In genomic region chr10:75398238-75398629, GRCh38 we compare ENCODE assay signal across 10 cellular contexts. TPM values are rescaled to one million over a fixed set of nuclear protein-coding genes. Genes with fewer than 3 reads are reported as not detected.
DNase-seq lines count a peak whose midpoint lies in the region; ATAC-seq and TF ChIP-seq lines count a peak whose summit lies in the region.
"Had no signal": no experiment of that assay in that cellular context is flagged by ENCODE, and none has a peak within 500 bp of the region (broad histone marks: within the 10 kb centered on the region; RNA-seq: fewer than 3 reads in every experiment).

No MANE protein-coding gene starts in this region.

- H3K27ac ChIP-seq in ACC112 (ENCODE audit: low read depth, low read length) (peak overlapping the region; percentile 81), Peyer's patch (peak overlapping the region in 3 of 4 donors; percentile 84 to 98 (median 96)), fibroblast of lung (ENCODE audit: insufficient read depth, low read length) (peak overlapping the region; percentile 95), neuronal stem cell (replicated peaks; ENCODE audit: low read length) (no peak overlapping the region)
- H3K27ac ChIP-seq: BLaER1 had no signal

- H3K18ac ChIP-seq in neuronal stem cell (ENCODE audit: low read length): no peak overlapping the region

- H4K8ac ChIP-seq in neuronal stem cell (ENCODE audit: low read depth, low read length): no peak overlapping the region

- H2BK12ac ChIP-seq in neuronal stem cell (ENCODE audit: low read length): no peak overlapping the region

- H3K79me1 ChIP-seq in neuronal stem cell (ENCODE audit: low read depth, low read length): peaks cover 20% of the 10 kb centered on the region

- TF ChIP-seq POLR2A in Peyer's patch (IDR thresholded peaks at IDR 0.05): no peak

- no peaks in the 10 kb centered on the region for H4K20me1 ChIP-seq in fibroblast of lung (ENCODE audit: control insufficient read depth, extremely low read depth, insufficient read depth, low read length)

- H2BK15ac ChIP-seq in neuronal stem cell (ENCODE audit: low read length): no peak overlapping the region

- H3K27me3 ChIP-seq in ACC112 (ENCODE audit: insufficient read depth, low read length) (no peaks in the 10 kb centered on the region), Peyer's patch (no peaks in the 10 kb centered on the region), fibroblast of lung (ENCODE audit: control insufficient read depth, insufficient read depth, low read length) (no peaks in the 10 kb centered on the region), neuronal stem cell (ENCODE audit: control insufficient read depth in 3 of 3, insufficient read depth in 3 of 3, low read depth in 1 of 3, low read length in 3 of 3) (peaks cover 0 to 50% (median 16%) of the 10 kb centered on the region in 3 experiments)

- H3K36me3 ChIP-seq in ACC112 (ENCODE audit: insufficient read depth, low read length): no peaks in the 10 kb centered on the region
- H3K36me3 ChIP-seq in Peyer's patch: peaks cover 0 to 11% (median 0%) of the 10 kb centered on the region in 3 donors
- H3K36me3 ChIP-seq in fibroblast of lung (ENCODE audit: control insufficient read depth, insufficient read depth, low read length): peaks cover 10% of the 10 kb centered on the region
- H3K36me3 ChIP-seq in neuronal stem cell (replicated peaks in 1 of 2; ENCODE audit: control insufficient read depth in 2 of 2, insufficient read depth in 2 of 2, low read length in 2 of 2): peaks cover 0 to 24% of the 10 kb centered on the region in 2 donors

- no peak overlapping the region for H2BK120ac ChIP-seq in neuronal stem cell (ENCODE audit: low read depth, low read length)

- H3K9ac ChIP-seq in fibroblast of lung (ENCODE audit: insufficient read depth, low read length): peak overlapping the region; percentile 84
- peak overlapping the region; percentile 86 for H3K9ac ChIP-seq in neuronal stem cell (ENCODE audit: low read depth, low read length, poor library complexity)
- H3K9ac ChIP-seq: BLaER1 had no signal

- H2AK5ac ChIP-seq in neuronal stem cell (ENCODE audit: low read depth, low read length): no peak overlapping the region

- TF ChIP-seq CTCF in Peyer's patch (IDR thresholded peaks at IDR 0.05): no peak
- no peak for TF ChIP-seq CTCF in fibroblast of lung (conservative IDR thresholded peaks at IDR 0.05 in 1 of 2, IDR thresholded peaks at IDR 0.05 in 1 of 2; ENCODE audit: low read depth in 1 of 2, low read length in 2 of 2)

- no peak overlapping the region for H2AFZ ChIP-seq in ACC112 (ENCODE audit: low read length, unreplicated experiment)
- no peak overlapping the region for H2AFZ ChIP-seq in fibroblast of lung (ENCODE audit: low read length)
- no peak overlapping the region for H2AFZ ChIP-seq in neuronal stem cell (ENCODE audit: low read length)

- H3K14ac ChIP-seq in neuronal stem cell (ENCODE audit: low read length): no peak overlapping the region

- H3K4me1 ChIP-seq in ACC112 (ENCODE audit: control insufficient read depth, insufficient read depth, low read length, unreplicated experiment): peaks cover 3% of the 10 kb centered on the region
- H3K4me1 ChIP-seq in Peyer's patch: peaks cover 0 to 16% (median 4%) of the 10 kb centered on the region in 4 donors
- H3K4me1 ChIP-seq in fibroblast of lung (ENCODE audit: control insufficient read depth, extremely low read depth, insufficient read depth, low read length): peaks cover 4% of the 10 kb centered on the region
- H3K4me1 ChIP-seq in neuronal stem cell (ENCODE audit: control insufficient read depth in 2 of 2, insufficient read depth in 1 of 2, low read depth in 1 of 2, low read length in 2 of 2): peaks cover 5 to 13% of the 10 kb centered on the region in 2 donors

- no peak overlapping the region for H4K91ac ChIP-seq in neuronal stem cell (ENCODE audit: low read depth, low read length, poor library complexity)

- no peak overlapping the region for H3K4ac ChIP-seq in neuronal stem cell (ENCODE audit: low read length)

- H2BK5ac ChIP-seq in neuronal stem cell (ENCODE audit: low read length): no peak overlapping the region

- no peak for ATAC-seq in left lobe of liver
- no peak for ATAC-seq in HG03108 (IDR thresholded peaks at IDR 0.05; ENCODE audit: unreplicated experiment)

- no CpG with 5 or more reads among the region's 9 CpGs for WGBS in neuronal stem cell (ENCODE audit: extremely low coverage in 2 of 2, insufficient read length in 2 of 2, insufficient replicate concordance in 1 of 2), 2 donors

- peak overlapping the region; percentile 16 for H3K23ac ChIP-seq in neuronal stem cell (ENCODE audit: low read depth, low read length, poor library complexity)

- DNase-seq in Peyer's patch (no peak), fibroblast of lung (ENCODE audit: low read depth in 2 of 2) (peak in 1 of 2 donors; percentile 46), neuronal stem cell (ENCODE audit: low spot score) (no peak), left lobe of liver (ENCODE audit: low spot score) (no peak), NCI-H1694 treated with DMSO at 0.1 percent for 48 hours (lab: John Stamatoyannopoulos, UW) (no peak), NCI-H1436 treated with DMSO at 0.1 percent for 48 hours (lab: John Stamatoyannopoulos, UW) (no peak)
- DNase-seq: NCI-H1048 had no signal

- peaks cover 49% of the 10 kb centered on the region for H3K79me2 ChIP-seq in ACC112 (ENCODE audit: control insufficient read depth, insufficient read depth, low read length, unreplicated experiment)
- H3K79me2 ChIP-seq in fibroblast of lung (ENCODE audit: control insufficient read depth, insufficient read depth, low read length): peaks cover 45% of the 10 kb centered on the region

- H3K4me3 ChIP-seq in ACC112 (ENCODE audit: low read depth, low read length): peak overlapping the region; percentile 93
- peak overlapping the region in 3 of 4 donors; percentile 67 to 86 (median 79) for H3K4me3 ChIP-seq in Peyer's patch
- peak overlapping the region; percentile 67 to 97 (median 82) for H3K4me3 ChIP-seq in fibroblast of lung (replicated peaks in 1 of 4; ENCODE audit: control extremely low read depth in 1 of 4, insufficient read depth in 1 of 4, low read depth in 3 of 4, low read length in 4 of 4)
- H3K4me3 ChIP-seq in neuronal stem cell (ENCODE audit: low read length in 2 of 2): peak overlapping the region in 1 of 2 donors; percentile 79
- H3K4me3 ChIP-seq: BLaER1 had no signal

- peak overlapping the region; percentile 95 for H3K4me2 ChIP-seq in fibroblast of lung (ENCODE audit: extremely low read depth, insufficient read depth, low read length)
- H3K4me2 ChIP-seq in neuronal stem cell (ENCODE audit: insufficient read depth, low read length, poor library complexity, severe bottlenecking): peak overlapping the region; percentile 100
- H3K4me2 ChIP-seq: BLaER1 had no signal

- H3K9me3 ChIP-seq in Peyer's patch (no peaks in the 10 kb centered on the region), fibroblast of lung (ENCODE audit: control insufficient read depth, insufficient read depth, low read depth, low read length) (no peaks in the 10 kb centered on the region), neuronal stem cell (replicated peaks in 1 of 2; ENCODE audit: control insufficient read depth in 2 of 2, insufficient read depth in 1 of 2, low read depth in 1 of 2, low read length in 2 of 2) (peaks cover 0 to 2% of the 10 kb centered on the region in 2 donors)

RNA-seq across cellular contexts. Expression of gene ZNF503, which starts 3.3 kb away (rescaled TPM):
- 1 to 10 TPM; 5.2 to 9.1 (median 6.4) TPM for total RNA-seq in Peyer's patch
- 7.1 and 8.2 TPM in 2 replicates for total RNA-seq in fibroblast of lung
- polyA plus RNA-seq in fibroblast of lung: 3.4 and 4.9 TPM in 2 replicates
- polyA plus RNA-seq in fibroblast of lung (2012): 17.7 and 24.0 TPM in 2 replicates
- polyA minus RNA-seq in fibroblast of lung (ENCODE audit: low replicate concordance): 2.0 and 4.0 TPM in 2 replicates
- 9.9 TPM for polyA plus RNA-seq in neuronal stem cell (2013, experiment 1 of 2)
- 11.2 TPM for polyA plus RNA-seq in neuronal stem cell (2013, experiment 2 of 2)
- total RNA-seq in left lobe of liver: 7.3 TPM

RNA-seq across cellular contexts. Expression of gene LRMDA, which starts 33.2 kb away (rescaled TPM):
- total RNA-seq in Peyer's patch (10 to 100 TPM in 1 of 4 donors, 1 to 10 TPM in 3; 1.4 to 23.1 (median 3.6) TPM), fibroblast of lung (1.0 and 2.0 TPM in 2 replicates), left lobe of liver (9.1 TPM)
- polyA plus RNA-seq in fibroblast of lung: 0.76 and 1.7 TPM in 2 replicates
- 0.99 and 1.8 TPM in 2 replicates for polyA plus RNA-seq in fibroblast of lung (2012)
- polyA minus RNA-seq in fibroblast of lung (ENCODE audit: low replicate concordance): 2.6 TPM in 1 of 2 replicates, not detected in the other
- 0.22 TPM for polyA plus RNA-seq in neuronal stem cell (2013, experiment 1 of 2)
- 0.15 TPM for polyA plus RNA-seq in neuronal stem cell (2013, experiment 2 of 2)
